11 cellular contexts compared by ENCODE assay signal in the genomic region with DNA sequence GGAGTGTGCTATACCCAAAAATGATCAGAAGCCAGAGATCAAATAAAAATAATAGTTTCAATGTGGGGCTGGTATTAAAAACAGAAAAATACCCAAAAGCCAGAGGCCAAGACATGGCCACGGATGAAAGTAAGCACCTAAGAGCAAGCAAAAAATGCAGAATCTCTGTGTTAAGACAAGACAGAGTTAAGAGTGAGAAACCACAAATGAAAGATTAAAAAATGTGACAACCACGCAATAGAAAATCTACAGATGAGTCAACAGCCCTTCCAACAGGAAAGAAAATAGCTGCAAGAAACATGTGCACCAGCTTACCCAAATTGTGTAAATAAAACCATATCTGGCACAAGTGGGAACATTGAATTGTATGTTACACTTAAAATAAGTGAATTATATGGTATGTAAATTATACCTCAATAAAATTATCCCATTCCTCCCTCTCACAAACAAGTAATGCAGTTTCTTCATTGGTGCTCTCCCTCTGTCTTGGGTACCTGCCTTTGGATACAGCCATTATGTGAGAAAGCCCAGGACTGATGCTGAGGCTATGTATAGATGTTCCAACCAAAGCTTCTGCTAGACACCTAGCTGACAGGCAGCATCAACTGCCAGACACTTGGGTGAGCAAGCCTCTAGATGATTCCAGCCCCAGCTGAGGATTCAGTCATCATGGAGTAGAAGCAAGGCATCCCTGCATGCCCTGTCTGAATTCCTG. TPM values are rescaled to one million over a fixed set of nuclear protein-coding genes. Genes with fewer than 3 reads are reported as not detected.
A peak's percentile ranks its signal among the peaks of the same experiment; 100 is the strongest.
DNase-seq lines count a peak whose midpoint lies in the region; ATAC-seq and TF ChIP-seq lines count a peak whose summit lies in the region.
"Had no signal": no experiment of that assay in that cellular context is flagged by ENCODE, and none has a peak within 500 bp of the region (broad histone marks: within the 10 kb centered on the region; RNA-seq: fewer than 3 reads in every experiment).

No MANE protein-coding gene starts in this region.

- no peak for TF ChIP-seq CTCF in CD4-positive, alpha-beta T cell (IDR thresholded peaks at IDR 0.05)

- intact Hi-C loops in activated T-helper 2 cell treated with anti-CD3 and anti-CD28 coated beads, Interferon-gamma antibody, Interleukin-2, Interleukin-4, amounts not matched to agents 10 μg/mL and 5 μg/mL and 100 μg/mL, durations not matched to agents 14 hours and 24 hours and 36 hours (cut with micrococcal nuclease): loop anchor here (1.0 to 10.0 kb wide), 7 partner anchors 56 to 1034 kb away; a partner anchor contains a TSS
- intact Hi-C loops in CD4-positive, alpha-beta T cell (cut with DNase I, micrococcal nuclease): loop anchor here (5.0 to 10.0 kb wide), 2 partner anchors 1032 to 1034 kb away; no protein-coding TSS in a partner anchor

- no peaks in the 10 kb centered on the region for H3K9me3 ChIP-seq in CD4-positive, alpha-beta T cell (ENCODE audit: control insufficient read depth, low read length)
- H3K9me3 ChIP-seq: Peyer's patch had no signal

- H3K27ac Mint-ChIP-seq in activated T-helper 2 cell treated with anti-CD3 and anti-CD28 coated beads, Interferon-gamma antibody, Interleukin-2, Interleukin-4, amounts not matched to agents 10 μg/mL and 5 μg/mL and 100 μg/mL, durations not matched to agents 14 hours and 24 hours and 36 hours: peak overlapping the region; percentile 9
- H3K27ac Mint-ChIP-seq in stimulated activated naive B cell treated with anti-CD40 and anti-IgM and Interleukin-4, amounts not matched to agents 10 μg/mL and 1 μg/mL and 100 μg/mL, for 72 hours: no peak overlapping the region
- H3K27ac Mint-ChIP-seq in CD4-positive, alpha-beta T cell: no peak overlapping the region

- ATAC-seq in GM18519 (IDR thresholded peaks at IDR 0.05; ENCODE audit: low FRiP score, unreplicated experiment) (peak; percentile 50), GM21360 (IDR thresholded peaks at IDR 0.05; ENCODE audit: unreplicated experiment) (peak; percentile 75), HG03039 (IDR thresholded peaks at IDR 0.05; ENCODE audit: unreplicated experiment) (peak; percentile 61)
- ATAC-seq in stimulated activated naive B cell treated with anti-CD40 and anti-IgM and Interleukin-4, amounts not matched to agents 10 μg/mL and 1 μg/mL and 100 μg/mL, for 72 hours (replicated peaks): no peak
- ATAC-seq in CD4-positive, alpha-beta T cell (ENCODE audit: poor library complexity): no peak

- no peak overlapping the region for H3K27ac ChIP-seq in CD4-positive, alpha-beta T cell (ENCODE audit: low read depth, low read length)
- H3K27ac ChIP-seq: Peyer's patch, skin epidermis had no signal

- CTCF ChIA-PET in CD4-positive, alpha-beta T cell (lab: Charles Lee): no interaction called here

- peaks cover 20% of the 10 kb centered on the region for H3K27me3 Mint-ChIP-seq in activated T-helper 2 cell treated with anti-CD3 and anti-CD28 coated beads, Interferon-gamma antibody, Interleukin-2, Interleukin-4, amounts not matched to agents 10 μg/mL and 5 μg/mL and 100 μg/mL, durations not matched to agents 14 hours and 24 hours and 36 hours (ENCODE audit: low read depth)
- no peaks in the 10 kb centered on the region for H3K27me3 Mint-ChIP-seq in stimulated activated naive B cell treated with anti-CD40 and anti-IgM and Interleukin-4, amounts not matched to agents 10 μg/mL and 1 μg/mL and 100 μg/mL, for 72 hours
- no peaks in the 10 kb centered on the region for H3K27me3 Mint-ChIP-seq in CD4-positive, alpha-beta T cell

- no peaks in the 10 kb centered on the region for H3K36me3 Mint-ChIP-seq in activated T-helper 2 cell treated with anti-CD3 and anti-CD28 coated beads, Interferon-gamma antibody, Interleukin-2, Interleukin-4, amounts not matched to agents 10 μg/mL and 5 μg/mL and 100 μg/mL, durations not matched to agents 14 hours and 24 hours and 36 hours (ENCODE audit: low read depth)
- no peaks in the 10 kb centered on the region for H3K36me3 Mint-ChIP-seq in stimulated activated naive B cell treated with anti-CD40 and anti-IgM and Interleukin-4, amounts not matched to agents 10 μg/mL and 1 μg/mL and 100 μg/mL, for 72 hours
- H3K36me3 Mint-ChIP-seq in CD4-positive, alpha-beta T cell (ENCODE audit: low read depth): no peaks in the 10 kb centered on the region

- no peaks in the 10 kb centered on the region for H3K27me3 ChIP-seq in CD4-positive, alpha-beta T cell (ENCODE audit: control insufficient read depth, insufficient read depth, low read length)
- H3K27me3 ChIP-seq: Peyer's patch had no signal

- no peaks in the 10 kb centered on the region for H3K9me3 Mint-ChIP-seq in activated T-helper 2 cell treated with anti-CD3 and anti-CD28 coated beads, Interferon-gamma antibody, Interleukin-2, Interleukin-4, amounts not matched to agents 10 μg/mL and 5 μg/mL and 100 μg/mL, durations not matched to agents 14 hours and 24 hours and 36 hours
- H3K9me3 Mint-ChIP-seq in stimulated activated naive B cell treated with anti-CD40 and anti-IgM and Interleukin-4, amounts not matched to agents 10 μg/mL and 1 μg/mL and 100 μg/mL, for 72 hours: peaks cover 0 to 2% of the 10 kb centered on the region in 2 donors
- H3K9me3 Mint-ChIP-seq in CD4-positive, alpha-beta T cell: no peaks in the 10 kb centered on the region

- POLR2A ChIA-PET in CD4-positive, alpha-beta T cell (lab: Charles Lee): interaction anchor here (1.0 kb wide), 1 partner anchor 56 kb away, joined by 3 read pairs; no protein-coding TSS in a partner anchor

- no peak for DNase-seq in activated T-helper 2 cell treated with anti-CD3 and anti-CD28 coated beads, Interferon-gamma antibody, Interleukin-2, Interleukin-4, amounts not matched to agents 10 μg/mL and 5 μg/mL and 100 μg/mL, durations not matched to agents 14 hours and 24 hours and 36 hours (ENCODE audit: low spot score)
- no peak for DNase-seq in stimulated activated naive B cell treated with anti-CD40 and anti-IgM and Interleukin-4, amounts not matched to agents 10 μg/mL and 1 μg/mL and 100 μg/mL, for 72 hours
- DNase-seq in SIG-M5 (lab: John Stamatoyannopoulos, UW) (no peak), ecto neural progenitor cell (ENCODE audit: low spot score) (no peak)
- DNase-seq in CD4-positive, alpha-beta T cell: no peak
- DNase-seq: NCI-H2081, Peyer's patch had no signal

- H3K4me3 Mint-ChIP-seq in activated T-helper 2 cell treated with anti-CD3 and anti-CD28 coated beads, Interferon-gamma antibody, Interleukin-2, Interleukin-4, amounts not matched to agents 10 μg/mL and 5 μg/mL and 100 μg/mL, durations not matched to agents 14 hours and 24 hours and 36 hours (ENCODE audit: low read depth): no peak overlapping the region
- no peak overlapping the region for H3K4me3 Mint-ChIP-seq in stimulated activated naive B cell treated with anti-CD40 and anti-IgM and Interleukin-4, amounts not matched to agents 10 μg/mL and 1 μg/mL and 100 μg/mL, for 72 hours
- no peak overlapping the region for H3K4me3 Mint-ChIP-seq in CD4-positive, alpha-beta T cell

- peaks cover 36% of the 10 kb centered on the region for H3K4me1 Mint-ChIP-seq in activated T-helper 2 cell treated with anti-CD3 and anti-CD28 coated beads, Interferon-gamma antibody, Interleukin-2, Interleukin-4, amounts not matched to agents 10 μg/mL and 5 μg/mL and 100 μg/mL, durations not matched to agents 14 hours and 24 hours and 36 hours (ENCODE audit: low read depth)
- no peaks in the 10 kb centered on the region for H3K4me1 Mint-ChIP-seq in stimulated activated naive B cell treated with anti-CD40 and anti-IgM and Interleukin-4, amounts not matched to agents 10 μg/mL and 1 μg/mL and 100 μg/mL, for 72 hours
- H3K4me1 Mint-ChIP-seq in CD4-positive, alpha-beta T cell (ENCODE audit: low read depth): peaks cover 12% of the 10 kb centered on the region

RNA-seq across cellular contexts. Expression of a gene that starts 55.3 kb away (rescaled TPM):
- total RNA-seq in activated T-helper 2 cell treated with anti-CD3 and anti-CD28 coated beads, Interferon-gamma antibody, Interleukin-2, Interleukin-4, amounts not matched to agents 10 μg/mL and 5 μg/mL and 100 μg/mL, durations not matched to agents 14 hours and 24 hours and 36 hours: 27.0 and 27.3 TPM in 2 replicates
- total RNA-seq in CD4-positive, alpha-beta T cell: 10 to 100 TPM; 22.1 TPM

Comparison
In these comparisons a context has a peak if more than half of its experiments do, and no peak if none do; other contexts are left out.
1. ATAC-seq: peak in GM18519 (single experiment), GM21360 (single experiment) and HG03039 (single experiment); none in stimulated activated naive B cell treated with anti-CD40 and anti-IgM and Interleukin-4, amounts not matched to agents 10 μg/mL and 1 μg/mL and 100 μg/mL, for 72 hours (0 of 2) and CD4-positive, alpha-beta T cell (single experiment).